ENCODE assay signal across 1 cellular context in the genomic region with DNA sequence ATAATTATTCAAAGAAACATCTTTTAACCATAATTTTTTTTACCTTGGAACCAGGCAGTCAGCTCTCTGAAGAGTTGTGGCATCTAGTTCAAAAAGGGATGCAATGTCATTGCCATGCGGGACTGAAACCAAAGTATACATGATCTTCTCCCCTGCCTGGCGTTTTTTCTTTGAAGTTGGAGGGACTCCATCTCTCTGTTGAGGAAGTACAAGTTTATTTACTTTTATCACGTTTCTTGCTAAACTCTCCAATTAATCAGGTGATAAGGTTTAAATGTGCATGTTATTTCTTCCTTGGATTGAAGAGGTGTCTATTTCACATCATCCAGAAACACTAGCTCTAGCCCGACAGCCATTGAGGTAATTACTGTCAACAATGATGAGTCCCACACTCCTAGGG.
TF ChIP-seq lines count a peak whose summit lies in the region.

No MANE protein-coding gene starts in this region.

TF ChIP-seq in IMR-90, 13 proteins besides CTCF, POLR2A, EP300 and RAD21:
- TF ChIP-seq BHLHE40 (IDR thresholded peaks at IDR 0.05; ENCODE audit: low read depth, low read length) (no peak), MAZ (IDR thresholded peaks at IDR 0.05; ENCODE audit: borderline replicate concordance, low read depth, low read length) (no peak), MXI1 (IDR thresholded peaks at IDR 0.05; ENCODE audit: borderline replicate concordance, low read depth, low read length) (no peak)
